ENCODE assay signal across 9 cellular contexts in the genomic region with DNA sequence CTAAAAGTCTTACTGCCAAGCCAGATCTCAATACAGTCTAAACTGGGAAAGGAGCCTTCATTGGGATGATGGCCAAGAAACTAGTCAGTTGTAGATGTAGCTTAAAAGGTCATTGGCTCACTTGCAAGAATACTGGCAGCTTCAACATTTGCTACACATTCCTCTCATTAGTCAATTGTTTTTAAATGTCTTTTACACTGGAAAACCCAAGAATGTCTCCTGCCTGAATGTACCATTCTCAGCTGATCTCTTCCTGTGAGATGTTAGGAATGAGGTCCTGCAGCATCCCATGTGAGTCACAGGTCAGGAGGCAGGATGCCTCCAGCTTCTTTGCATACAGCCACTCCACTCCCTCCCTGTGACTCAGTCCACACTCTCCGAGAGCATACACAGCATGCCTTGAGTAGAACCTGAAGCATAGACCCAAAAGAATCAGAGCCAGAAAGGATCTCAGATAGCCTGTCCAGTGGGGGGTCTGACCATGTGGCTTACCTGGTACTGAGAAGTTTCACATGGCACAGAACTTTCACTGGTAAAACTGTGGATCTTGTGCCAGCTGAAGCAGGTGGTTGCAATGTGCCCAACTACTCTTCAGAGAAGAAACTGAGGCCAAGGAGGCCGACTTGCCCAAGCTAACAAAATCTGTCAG. TPM values are rescaled to one million over a fixed set of nuclear protein-coding genes. Genes with fewer than 3 reads are reported as not detected.
A peak's percentile ranks its signal among the peaks of the same experiment; 100 is the strongest.
DNase-seq lines count a peak whose midpoint lies in the region; ATAC-seq and TF ChIP-seq lines count a peak whose summit lies in the region.
"Had no signal": no experiment of that assay in that cellular context is flagged by ENCODE, and none has a peak within 500 bp of the region (broad histone marks: within the 10 kb centered on the region; RNA-seq: fewer than 3 reads in every experiment).

No MANE protein-coding gene starts in this region.

- TF ChIP-seq CTCF in epithelial cell of esophagus (IDR thresholded peaks at IDR 0.05; ENCODE audit: insufficient read depth, low read depth, low read length, missing control alignments) = no peak

- H3K27ac ChIP-seq in aorta (ENCODE audit: low read depth in 1 of 2, low read length in 2 of 2) = peak overlapping the region; percentile 44 to 76

- 4 to 16% methylated on average over 2 of the region's 2 CpGs for WGBS in aorta, 2 donors

- peaks cover 0 to 14% of the 10 kb centered on the region in 2 donors for H3K4me1 ChIP-seq in aorta (ENCODE audit: control insufficient read depth in 1 of 2, insufficient read depth in 2 of 2, low read length in 2 of 2)

- no peaks in the 10 kb centered on the region for H3K27me3 ChIP-seq in aorta (ENCODE audit: control insufficient read depth in 1 of 2, insufficient read depth in 2 of 2, low read length in 1 of 2)

- no peaks in the 10 kb centered on the region for H3K9me3 ChIP-seq in aorta (ENCODE audit: control insufficient read depth, low read length)

- intact Hi-C loops in Right ventricle myocardium inferior (cut with DNase I) (loop anchor here (1.0 kb wide), 1 partner anchor 56 kb away; the partner anchor contains the start of gene HECTD1), cardiac septum (cut with DNase I) (no loop called here), aorta (cut with DNase I) (loop anchor here in 1 of 2 donors (10.0 kb wide), 1 partner anchor 59 kb away; the partner anchor contains the start of gene HECTD1)

- H3K36me3 ChIP-seq in aorta (ENCODE audit: control insufficient read depth in 1 of 2, insufficient read depth in 2 of 2, low read length in 1 of 2) = no peaks in the 10 kb centered on the region

- H3K4me3 ChIP-seq in epithelial cell of esophagus (ENCODE audit: low read length) = no peak overlapping the region
- no peak overlapping the region for H3K4me3 ChIP-seq in aorta (ENCODE audit: low read length in 2 of 2)

- DNase-seq in Right ventricle myocardium inferior (ENCODE audit: missing footprints) (no peak), cardiac septum (ENCODE audit: low spot score) (no peak), epithelial cell of esophagus (ENCODE audit: low read depth) (peak; percentile 99), medulla oblongata (ENCODE audit: extremely low spot score) (peak; percentile 50), aorta (peak; percentile 76 to 80), NCI-H82 treated with DMSO at 0.1 percent for 48 hours (lab: John Stamatoyannopoulos, UW; ENCODE audit: unreplicated experiment) (no peak), Kasumi-1 (lab: John Stamatoyannopoulos, UW) (no peak)
- DNase-seq: AML-193 had no signal

- ATAC-seq in Right ventricle myocardium inferior = peak; percentile 88
- peak; percentile 88 for ATAC-seq in aorta (ENCODE audit: low FRiP score)
- ATAC-seq in HG02852 (IDR thresholded peaks at IDR 0.05; ENCODE audit: unreplicated experiment) = no peak

RNA-seq across cellular contexts. Expression of gene HECTD1, which starts 56.0 kb away (rescaled TPM):
- total RNA-seq in Right ventricle myocardium inferior (151 TPM), cardiac septum (158 TPM), aorta (100 to 1,000 TPM; 137 to 164 TPM)
- 10 to 100 TPM; 23.5 to 47.6 TPM for polyA plus RNA-seq in aorta

Comparison
In these comparisons a context has a peak if more than half of its experiments do, and no peak if none do; other contexts are left out.
1. DNase-seq: peak in epithelial cell of esophagus (single experiment), medulla oblongata (single experiment) and aorta (2 of 2); none in Right ventricle myocardium inferior (single experiment), cardiac septum (single experiment), NCI-H82 treated with DMSO at 0.1 percent for 48 hours (single experiment) and Kasumi-1 (0 of 2).